Comparison of ENCODE assay signal across 1 cellular context in genomic region chr16:47058295-47059086, GRCh38.
TF ChIP-seq lines count a peak whose summit lies in the region.

No MANE protein-coding gene starts in this region.

TF ChIP-seq in HepG2, 621 proteins besides CTCF, POLR2A, EP300 and RAD21 (continued from another document and continues in another):
- no peak for TF ChIP-seq HIC2 (CRISPR knock-in tag; IDR thresholded peaks at IDR 0.05; ENCODE audit: low read depth)
- no peak for TF ChIP-seq ZNF704 (CRISPR knock-in tag; IDR thresholded peaks at IDR 0.05; ENCODE audit: borderline replicate concordance)
- no peak for TF ChIP-seq HDAC6 (IDR thresholded peaks at IDR 0.05; ENCODE audit: low read depth, low read length)
- no peak for TF ChIP-seq TAF1 (CRISPR knock-in tag; IDR thresholded peaks at IDR 0.05)
- TF ChIP-seq TRIM24 (CRISPR knock-in tag; IDR thresholded peaks at IDR 0.05) = no peak
- no peak for TF ChIP-seq CREB1 (IDR thresholded peaks at IDR 0.05)
- peak; percentile 84 for TF ChIP-seq CREB1 (CRISPR knock-in tag; IDR thresholded peaks at IDR 0.05)
- TF ChIP-seq ATF1 (CRISPR knock-in tag; IDR thresholded peaks at IDR 0.05) = no peak
- TF ChIP-seq ZMAT5 (CRISPR knock-in tag; IDR thresholded peaks at IDR 0.05; ENCODE audit: borderline replicate concordance, low read depth) = no peak
- TF ChIP-seq NCOA2 (CRISPR knock-in tag; IDR thresholded peaks at IDR 0.05) = peak; percentile 71
- no peak for TF ChIP-seq ZNF562 (CRISPR knock-in tag; IDR thresholded peaks at IDR 0.05; ENCODE audit: borderline replicate concordance)
- peak; percentile 98; the same call in 1 of the 2 replicates for TF ChIP-seq ZNF280D (CRISPR knock-in tag; IDR thresholded peaks at IDR 0.05)
- TF ChIP-seq KDM5B (CRISPR knock-in tag; IDR thresholded peaks at IDR 0.05; ENCODE audit: borderline replicate concordance) = no peak
- no peak for TF ChIP-seq ZNF276 (CRISPR knock-in tag; IDR thresholded peaks at IDR 0.05; ENCODE audit: low read depth)
- peak; percentile 95 for TF ChIP-seq HNF1B (CRISPR knock-in tag; IDR thresholded peaks at IDR 0.05)
- no peak for TF ChIP-seq JUNB (CRISPR knock-in tag; IDR thresholded peaks at IDR 0.05; ENCODE audit: borderline replicate concordance)
- peak; percentile 61 for TF ChIP-seq GATAD2A (CRISPR knock-in tag; IDR thresholded peaks at IDR 0.05)
- TF ChIP-seq ZFY (CRISPR knock-in tag; IDR thresholded peaks at IDR 0.05) = 0 out of 2 replicates have a peak, but pooled peaks have one; percentile 25
- peak; percentile 66 for TF ChIP-seq THAP11 (CRISPR knock-in tag; IDR thresholded peaks at IDR 0.05)
- no peak for TF ChIP-seq MED13 (CRISPR knock-in tag; IDR thresholded peaks at IDR 0.05)
- TF ChIP-seq BATF2 (CRISPR knock-in tag; IDR thresholded peaks at IDR 0.05) = no peak
- TF ChIP-seq NFE2L2 (IDR thresholded peaks at IDR 0.05; ENCODE audit: low read length) = no peak
- TF ChIP-seq MBNL3 (CRISPR knock-in tag; conservative IDR thresholded peaks at IDR 0.05) = no peak
- no peak for TF ChIP-seq ZNF615 (CRISPR knock-in tag; IDR thresholded peaks at IDR 0.05; ENCODE audit: borderline replicate concordance)
- no peak; a peak in 1 of 4 replicates for TF ChIP-seq NR2F1 (CRISPR knock-in tag; IDR thresholded peaks at IDR 0.05)
- TF ChIP-seq U2AF2 (IDR thresholded peaks at IDR 0.05; ENCODE audit: low read depth, low read length) = no peak
- no peak; the same call in 1 of the 2 replicates for TF ChIP-seq ZNF205 (CRISPR knock-in tag; IDR thresholded peaks at IDR 0.05)
- TF ChIP-seq ZNF431 (CRISPR knock-in tag; IDR thresholded peaks at IDR 0.05; ENCODE audit: borderline replicate concordance, low read depth) = peak; percentile 40; the same call in 1 of the 2 replicates
- TF ChIP-seq ZNF280B (CRISPR knock-in tag; IDR thresholded peaks at IDR 0.05; ENCODE audit: borderline replicate concordance) = no peak; the same call in 1 of the 2 replicates
- TF ChIP-seq MLXIP (CRISPR knock-in tag; IDR thresholded peaks at IDR 0.05; ENCODE audit: borderline replicate concordance) = no peak
- peak; percentile 87 for TF ChIP-seq HOXA3 (CRISPR knock-in tag; IDR thresholded peaks at IDR 0.05)
- TF ChIP-seq GLI4 (CRISPR knock-in tag; IDR thresholded peaks at IDR 0.05; ENCODE audit: borderline replicate concordance) = no peak
- TF ChIP-seq ZBTB37 (CRISPR knock-in tag; IDR thresholded peaks at IDR 0.05) = 0 out of 2 replicates have a peak, but pooled peaks have one; percentile 79
- no peak for TF ChIP-seq HMGXB4 (CRISPR knock-in tag; IDR thresholded peaks at IDR 0.05; ENCODE audit: borderline replicate concordance in 1 of 2, low read depth in 1 of 2)
